ENCODE assay signal across 8 cellular contexts in genomic region chr14:90397401-90398314, GRCh38. TPM values are rescaled to one million over a fixed set of nuclear protein-coding genes. Genes with fewer than 3 reads are reported as not detected.
DNase-seq lines count a peak whose midpoint lies in the region; ATAC-seq and TF ChIP-seq lines count a peak whose summit lies in the region.

No MANE protein-coding gene starts in this region.

- H3K9me3 ChIP-seq in Karpas-422 (ENCODE audit: low read length) (no peaks in the 10 kb centered on the region), WERI-Rb-1 (ENCODE audit: severe bottlenecking) (no peaks in the 10 kb centered on the region), breast epithelium (no peaks in the 10 kb centered on the region)

- H2AFZ ChIP-seq in Karpas-422 (ENCODE audit: low read length), result no peak overlapping the region; the same call in 1 of the 2 replicates

- peaks cover 31 to 39% (median 35%) of the 10 kb centered on the region in 3 donors for H3K36me3 Mint-ChIP-seq in immature natural killer cell

- H3K4me3 ChIP-seq in Karpas-422 (ENCODE audit: low read length), result peak overlapping the region; percentile 78
- peak overlapping the region; percentile 87 for H3K4me3 ChIP-seq in WERI-Rb-1 (ENCODE audit: low read depth, low read length)
- H3K4me3 ChIP-seq in breast epithelium, result peak overlapping the region; percentile 93 to 97 (median 96)

- H3K27ac ChIP-seq in Karpas-422 (ENCODE audit: low read length), result peak overlapping the region; percentile 73
- H3K27ac ChIP-seq in WERI-Rb-1, result peak overlapping the region; percentile 66
- peak overlapping the region; percentile 94 to 96 for H3K27ac ChIP-seq in breast epithelium

- no peak for TF ChIP-seq POLR2A in breast epithelium (IDR thresholded peaks at IDR 0.05)

- peaks cover 42% of the 10 kb centered on the region for H3K79me2 ChIP-seq in Karpas-422 (ENCODE audit: low read length)

- H3K9me3 Mint-ChIP-seq in immature natural killer cell, result peaks cover 0 to 2% (median 0%) of the 10 kb centered on the region in 6 donors

- H3K27me3 Mint-ChIP-seq in immature natural killer cell (ENCODE audit: low read depth in 3 of 3), result peaks cover 19 to 39% (median 38%) of the 10 kb centered on the region in 3 donors

- H3K4me2 ChIP-seq in Karpas-422 (ENCODE audit: low read depth, low read length, poor library complexity, severe bottlenecking), result peak overlapping the region; percentile 79

- peak overlapping the region; percentile 86 to 100 (median 95) for H3K27ac Mint-ChIP-seq in immature natural killer cell

- TF ChIP-seq CTCF in WERI-Rb-1 (IDR thresholded peaks at IDR 0.05; ENCODE audit: low read depth, low read length) (no peak), breast epithelium (IDR thresholded peaks at IDR 0.05) (no peak)

- peaks cover 24% of the 10 kb centered on the region for H3K4me1 ChIP-seq in Karpas-422 (ENCODE audit: low read length)
- peaks cover 0 to 6% of the 10 kb centered on the region in 2 donors for H3K4me1 ChIP-seq in breast epithelium

- peak overlapping the region; percentile 88 for H3K9ac ChIP-seq in Karpas-422 (ENCODE audit: low read length)

- H3K4me1 Mint-ChIP-seq in immature natural killer cell, result peaks cover 48 to 49% of the 10 kb centered on the region in 2 donors

- peaks cover 49% of the 10 kb centered on the region for H4K20me1 ChIP-seq in Karpas-422 (ENCODE audit: insufficient read depth, low read depth, low read length)

- H3K36me3 ChIP-seq in Karpas-422 (ENCODE audit: insufficient read depth, low read length) (peaks cover 29% of the 10 kb centered on the region), WERI-Rb-1 (peaks cover 23% of the 10 kb centered on the region), breast epithelium (no peaks in the 10 kb centered on the region)

- H3K9me2 ChIP-seq in Karpas-422 (replicated peaks; ENCODE audit: insufficient read depth, low read length), result no peaks in the 10 kb centered on the region

- ATAC-seq in GM21529 (IDR thresholded peaks at IDR 0.05; ENCODE audit: unreplicated experiment), result peak; percentile 29

- intact Hi-C loops in breast epithelium (cut with DNase I; ENCODE audit: low total_unique reads), result loop anchor here (5.0 kb wide), 1 partner anchor 125 kb away; no protein-coding TSS in a partner anchor

- H3K27me3 ChIP-seq in Karpas-422 (ENCODE audit: low read length) (no peaks in the 10 kb centered on the region), WERI-Rb-1 (ENCODE audit: insufficient read depth, low read depth, severe bottlenecking) (peaks cover 4% of the 10 kb centered on the region), breast epithelium (no peaks in the 10 kb centered on the region)

- peak; percentile 65 for DNase-seq in EH (ENCODE audit: low read depth)
- DNase-seq in Karpas-422, result peak; percentile 86
- peak; percentile 46 for DNase-seq in WERI-Rb-1
- peak; percentile 39 to 54 for DNase-seq in breast epithelium (ENCODE audit: low spot score in 2 of 2)
- DNase-seq in immature natural killer cell, result peak; percentile 83 to 89 (median 89)
- DNase-seq in stimulated activated CD4-positive, alpha-beta T cell treated with anti-CD3 and anti-CD28 coated beads, Interleukin-12 subunit alpha, Interleukin-12 subunit beta, amount 100 ng/mL, for 24 hours (ENCODE audit: low read depth in 2 of 2), result peak; percentile 37 to 55
- no peak for DNase-seq in COLO829 (ENCODE audit: low spot score)

- peak overlapping the region; percentile 95 to 99 (median 98) for H3K4me3 Mint-ChIP-seq in immature natural killer cell

RNA-seq across cellular contexts. Expression of gene CALM1, which starts 0.8 kb away (rescaled TPM):
- total RNA-seq in Karpas-422 (2014; rRNA removed; shearing (Covaris generic); ENCODE audit: low replicate concordance), result 560 and 724 TPM in 2 replicates
- 100 to 1,000 TPM; 186 to 332 (median 237) TPM for total RNA-seq in breast epithelium
- polyA plus RNA-seq in immature natural killer cell, result 1,000 to 10,000 TPM; 3,313 to 3,849 (median 3,365) TPM
